Comparison of ENCODE assay signal across 19 cellular contexts in the genomic region with DNA sequence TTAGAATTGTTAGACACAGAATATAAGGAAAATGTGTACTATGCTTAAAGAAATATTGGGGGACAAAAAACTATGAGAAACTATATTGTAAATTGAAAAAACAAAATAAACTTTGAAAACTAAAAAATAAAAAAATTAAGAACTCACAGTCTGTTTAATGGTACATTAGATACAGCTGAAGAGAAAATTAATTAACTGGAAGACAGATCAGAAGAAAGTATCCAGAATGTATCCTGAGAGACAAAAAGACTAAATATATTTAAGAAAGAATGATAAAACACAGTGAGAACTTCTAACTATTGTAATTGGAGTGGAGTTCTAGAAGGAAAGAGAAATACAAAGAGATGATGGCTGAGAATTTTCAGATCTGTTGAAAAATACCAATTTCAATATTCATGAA. TPM values are rescaled to one million over a fixed set of nuclear protein-coding genes. Genes with fewer than 3 reads are reported as not detected.
DNase-seq lines count a peak whose midpoint lies in the region; ATAC-seq, FAIRE-seq and TF ChIP-seq lines count a peak whose summit lies in the region.
"Had no signal": no experiment of that assay in that cellular context is flagged by ENCODE, and none has a peak within 500 bp of the region (broad histone marks: within the 10 kb centered on the region; RNA-seq: fewer than 3 reads in every experiment).

No MANE protein-coding gene starts in this region.

- no peaks in the 10 kb centered on the region for H3K36me3 ChIP-seq in BLaER1
- peaks cover 6% of the 10 kb centered on the region for H3K36me3 ChIP-seq in GM23338 (ENCODE audit: insufficient read depth)
- H3K36me3 ChIP-seq in pancreas = no peaks in the 10 kb centered on the region
- H3K36me3 ChIP-seq: BLaER1 treated with 17β-estradiol and CSF1 and Interleukin-3, amounts not matched to agents 10 nM and 100 nM had no signal

- FAIRE-seq in TTC549 (lab: Jason Lieb, UNC) = peak; percentile 39
- peak; percentile 43 for FAIRE-seq in pancreas (lab: Jason Lieb, UNC)
- FAIRE-seq: A549, H54, HepG2 had no signal

- DNase-seq in GM23338 (ENCODE audit: low spot score) = no peak
- no peak for DNase-seq in pancreas
- DNase-seq: AML-193; Calu3; CD8-positive, alpha-beta T cell; GDM1; GM23248; HCEC 1CT; KG1 had no signal

- H3K4me3 Mint-ChIP-seq in GM23338 = no peak overlapping the region
- H3K4me3 Mint-ChIP-seq: CD8-positive, alpha-beta T cell; IgD-negative memory B cell had no signal

- H3K9ac ChIP-seq in BLaER1 = no peak overlapping the region
- H3K9ac ChIP-seq: BLaER1 treated with 17β-estradiol and CSF1 and Interleukin-3, amounts not matched to agents 10 nM and 100 nM; GM23248 had no signal

- H3K4me2 ChIP-seq in BLaER1 = no peak overlapping the region
- H3K4me2 ChIP-seq in GM23338 = no peak overlapping the region
- H3K4me2 ChIP-seq: A549; BLaER1 treated with 17β-estradiol and CSF1 and Interleukin-3, amounts not matched to agents 10 nM and 100 nM had no signal

- TF ChIP-seq CTCF in GM23338 (conservative IDR thresholded peaks at IDR 0.05; ENCODE audit: low read depth in 2 of 2) (no peak), pancreas (IDR thresholded peaks at IDR 0.05) (no peak)

- H3K4me3 ChIP-seq in BLaER1 = 0 out of 2 replicates have a peak overlapping the region, but pooled peaks have one; percentile 5
- peak overlapping the region; percentile 14; the same call in 1 of the 2 replicates for H3K4me3 ChIP-seq in GM23338
- H3K4me3 ChIP-seq in pancreas = no peak overlapping the region
- H3K4me3 ChIP-seq: A549; BLaER1 treated with 17β-estradiol and CSF1 and Interleukin-3, amounts not matched to agents 10 nM and 100 nM; GM23248 had no signal

- H3K9me3 ChIP-seq in BLaER1 (peaks cover 34% of the 10 kb centered on the region), pancreas (no peaks in the 10 kb centered on the region)

- no peak for ATAC-seq in GM23338
- no peak for ATAC-seq in pancreas
- ATAC-seq in GM19351 (IDR thresholded peaks at IDR 0.05; ENCODE audit: unreplicated experiment) = no peak
- no peak for ATAC-seq in GM21423 (IDR thresholded peaks at IDR 0.05; ENCODE audit: unreplicated experiment)
- ATAC-seq in GM21528 (IDR thresholded peaks at IDR 0.05; ENCODE audit: low FRiP score, unreplicated experiment) = no peak
- ATAC-seq: A549; CD8-positive, alpha-beta T cell; HepG2 had no signal

- peaks cover 7% of the 10 kb centered on the region for H3K27me3 Mint-ChIP-seq in GM23338 (ENCODE audit: insufficient read depth, low read depth, poor library complexity)

- no peak overlapping the region for H2AFZ ChIP-seq in GM23338
- H2AFZ ChIP-seq: GM23248 had no signal

- intact Hi-C loops in pancreas (cut with DNase I) = no loop called here

- peaks cover 8% of the 10 kb centered on the region; the same call in 1 of the 2 replicates for H3K9me2 ChIP-seq in GM23338 (ENCODE audit: insufficient read depth)

- H4K20me1 ChIP-seq in BLaER1 = no peaks in the 10 kb centered on the region
- no peaks in the 10 kb centered on the region for H4K20me1 ChIP-seq in GM23338 (replicated peaks; ENCODE audit: insufficient read depth)
- H4K20me1 ChIP-seq: BLaER1 treated with 17β-estradiol and CSF1 and Interleukin-3, amounts not matched to agents 10 nM and 100 nM had no signal

- H3K4me1 Mint-ChIP-seq in GM23338 = peaks cover 2% of the 10 kb centered on the region; the same call in 1 of the 3 replicates

- H3K27ac ChIP-seq in BLaER1 (no peak overlapping the region), GM23338 (ENCODE audit: low read depth) (no peak overlapping the region), pancreas (no peak overlapping the region)
- H3K27ac ChIP-seq: A549; BLaER1 treated with 17β-estradiol and CSF1 and Interleukin-3, amounts not matched to agents 10 nM and 100 nM; GM23248 had no signal

- H3K79me2 ChIP-seq in GM23338 (replicated peaks; ENCODE audit: insufficient read depth) = no peaks in the 10 kb centered on the region

- peaks cover 10% of the 10 kb centered on the region; the same call in 2 of the 3 replicates for H3K36me3 Mint-ChIP-seq in GM23338 (ENCODE audit: low read depth)
- H3K36me3 Mint-ChIP-seq: CD8-positive, alpha-beta T cell; IgD-negative memory B cell had no signal

- H3K9me3 Mint-ChIP-seq in GM23338 = peaks cover 32% of the 10 kb centered on the region

- H3K27me3 ChIP-seq in BLaER1 = no peaks in the 10 kb centered on the region
- H3K27me3 ChIP-seq in GM23338 (ENCODE audit: insufficient read depth) = no peaks in the 10 kb centered on the region
- peaks cover 0 to 5% (median 0%) of the 10 kb centered on the region in 4 donors for H3K27me3 ChIP-seq in pancreas
- H3K27me3 ChIP-seq: BLaER1 treated with 17β-estradiol and CSF1 and Interleukin-3, amounts not matched to agents 10 nM and 100 nM had no signal

- H3F3A ChIP-seq in GM23338 (replicated peaks; ENCODE audit: low read depth) = no peaks in the 10 kb centered on the region

- H3K27ac Mint-ChIP-seq in GM23338 = no peak overlapping the region
- H3K27ac Mint-ChIP-seq: CD8-positive, alpha-beta T cell; IgD-negative memory B cell had no signal

- H3K4me1 ChIP-seq in BLaER1 (no peaks in the 10 kb centered on the region), GM23338 (ENCODE audit: insufficient read depth) (no peaks in the 10 kb centered on the region), pancreas (no peaks in the 10 kb centered on the region)
- H3K4me1 ChIP-seq: A549; BLaER1 treated with 17β-estradiol and CSF1 and Interleukin-3, amounts not matched to agents 10 nM and 100 nM had no signal

TF ChIP-seq in GM23338, 12 proteins besides CTCF, POLR2A, EP300 and RAD21 (continues in another document):
- TF ChIP-seq, protein P1, sequence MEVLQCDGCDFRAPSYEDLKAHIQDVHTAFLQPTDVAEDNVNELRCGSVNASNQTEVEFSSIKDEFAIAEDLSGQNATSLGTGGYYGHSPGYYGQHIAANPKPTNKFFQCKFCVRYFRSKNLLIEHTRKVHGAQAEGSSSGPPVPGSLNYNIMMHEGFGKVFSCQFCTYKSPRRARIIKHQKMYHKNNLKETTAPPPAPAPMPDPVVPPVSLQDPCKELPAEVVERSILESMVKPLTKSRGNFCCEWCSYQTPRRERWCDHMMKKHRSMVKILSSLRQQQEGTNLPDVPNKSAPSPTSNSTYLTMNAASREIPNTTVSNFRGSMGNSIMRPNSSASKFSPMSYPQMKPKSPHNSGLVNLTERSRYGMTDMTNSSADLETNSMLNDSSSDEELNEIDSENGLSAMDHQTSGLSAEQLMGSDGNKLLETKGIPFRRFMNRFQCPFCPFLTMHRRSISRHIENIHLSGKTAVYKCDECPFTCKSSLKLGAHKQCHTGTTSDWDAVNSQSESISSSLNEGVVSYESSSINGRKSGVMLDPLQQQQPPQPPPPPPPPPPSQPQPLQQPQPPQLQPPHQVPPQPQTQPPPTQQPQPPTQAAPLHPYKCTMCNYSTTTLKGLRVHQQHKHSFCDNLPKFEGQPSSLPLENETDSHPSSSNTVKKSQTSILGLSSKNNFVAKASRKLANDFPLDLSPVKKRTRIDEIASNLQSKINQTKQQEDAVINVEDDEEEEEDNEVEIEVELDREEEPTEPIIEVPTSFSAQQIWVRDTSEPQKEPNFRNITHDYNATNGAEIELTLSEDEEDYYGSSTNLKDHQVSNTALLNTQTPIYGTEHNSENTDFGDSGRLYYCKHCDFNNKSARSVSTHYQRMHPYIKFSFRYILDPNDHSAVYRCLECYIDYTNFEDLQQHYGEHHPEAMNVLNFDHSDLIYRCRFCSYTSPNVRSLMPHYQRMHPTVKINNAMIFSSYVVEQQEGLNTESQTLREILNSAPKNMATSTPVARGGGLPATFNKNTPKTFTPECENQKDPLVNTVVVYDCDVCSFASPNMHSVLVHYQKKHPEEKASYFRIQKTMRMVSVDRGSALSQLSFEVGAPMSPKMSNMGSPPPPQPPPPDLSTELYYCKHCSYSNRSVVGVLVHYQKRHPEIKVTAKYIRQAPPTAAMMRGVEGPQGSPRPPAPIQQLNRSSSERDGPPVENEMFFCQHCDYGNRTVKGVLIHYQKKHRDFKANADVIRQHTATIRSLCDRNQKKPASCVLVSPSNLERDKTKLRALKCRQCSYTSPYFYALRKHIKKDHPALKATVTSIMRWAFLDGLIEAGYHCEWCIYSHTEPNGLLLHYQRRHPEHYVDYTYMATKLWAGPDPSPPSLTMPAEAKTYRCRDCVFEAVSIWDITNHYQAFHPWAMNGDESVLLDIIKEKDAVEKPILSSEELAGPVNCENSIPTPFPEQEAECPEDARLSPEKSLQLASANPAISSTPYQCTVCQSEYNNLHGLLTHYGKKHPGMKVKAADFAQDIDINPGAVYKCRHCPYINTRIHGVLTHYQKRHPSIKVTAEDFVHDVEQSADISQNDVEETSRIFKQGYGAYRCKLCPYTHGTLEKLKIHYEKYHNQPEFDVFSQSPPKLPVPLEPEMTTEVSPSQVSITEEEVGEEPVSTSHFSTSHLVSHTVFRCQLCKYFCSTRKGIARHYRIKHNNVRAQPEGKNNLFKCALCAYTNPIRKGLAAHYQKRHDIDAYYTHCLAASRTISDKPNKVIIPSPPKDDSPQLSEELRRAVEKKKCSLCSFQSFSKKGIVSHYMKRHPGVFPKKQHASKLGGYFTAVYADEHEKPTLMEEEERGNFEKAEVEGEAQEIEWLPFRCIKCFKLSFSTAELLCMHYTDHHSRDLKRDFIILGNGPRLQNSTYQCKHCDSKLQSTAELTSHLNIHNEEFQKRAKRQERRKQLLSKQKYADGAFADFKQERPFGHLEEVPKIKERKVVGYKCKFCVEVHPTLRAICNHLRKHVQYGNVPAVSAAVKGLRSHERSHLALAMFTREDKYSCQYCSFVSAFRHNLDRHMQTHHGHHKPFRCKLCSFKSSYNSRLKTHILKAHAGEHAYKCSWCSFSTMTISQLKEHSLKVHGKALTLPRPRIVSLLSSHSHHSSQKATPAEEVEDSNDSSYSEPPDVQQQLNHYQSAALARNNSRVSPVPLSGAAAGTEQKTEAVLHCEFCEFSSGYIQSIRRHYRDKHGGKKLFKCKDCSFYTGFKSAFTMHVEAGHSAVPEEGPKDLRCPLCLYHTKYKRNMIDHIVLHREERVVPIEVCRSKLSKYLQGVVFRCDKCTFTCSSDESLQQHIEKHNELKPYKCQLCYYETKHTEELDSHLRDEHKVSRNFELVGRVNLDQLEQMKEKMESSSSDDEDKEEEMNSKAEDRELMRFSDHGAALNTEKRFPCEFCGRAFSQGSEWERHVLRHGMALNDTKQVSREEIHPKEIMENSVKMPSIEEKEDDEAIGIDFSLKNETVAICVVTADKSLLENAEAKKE (CRISPR knock-in tag; IDR thresholded peaks at IDR 0.05) = no peak
- TF ChIP-seq NANOG (IDR thresholded peaks at IDR 0.05; ENCODE audit: borderline replicate concordance) = no peak

RNA-seq across cellular contexts. Expression of a gene that starts 57.6 kb away (rescaled TPM):
- total RNA-seq in GM23338 (2014; rRNA removed; shearing (Covaris generic)) = 50.1 and 52.5 TPM in 2 replicates
- 40.2 and 48.0 TPM in 2 replicates for polyA plus RNA-seq in GM23338 (2016; fragmentation: Nextera tagmentation; extraction: Ambion mirVana)
- 10 to 100 TPM in 5 of 6 donors, 1 to 10 TPM in 1; 9.7 to 24.9 (median 12.9) TPM for total RNA-seq in pancreas
- 1 to 10 TPM; 4.2 to 4.3 TPM for polyA plus RNA-seq in pancreas
- polyA plus RNA-seq: IgD-negative memory B cell had no signal

Comparison
In these comparisons a context has a peak if more than half of its experiments do, and no peak if none do; other contexts are left out.
1. H3K4me3 ChIP-seq: peak in BLaER1 (single experiment) and GM23338 (single experiment); none in pancreas (0 of 4).